ENCODE assay signal across 7 cellular contexts in genomic region chr10:97553575-97554100, GRCh38. TPM values are rescaled to one million over a fixed set of nuclear protein-coding genes. Genes with fewer than 3 reads are reported as not detected.
DNase-seq lines count a peak whose midpoint lies in the region; ATAC-seq and TF ChIP-seq lines count a peak whose summit lies in the region.

No MANE protein-coding gene starts in this region.

- no peak overlapping the region for H2AFZ ChIP-seq in PC-9

- TF ChIP-seq CTCF in GM12865 (IDR thresholded peaks at IDR 0.05; ENCODE audit: insufficient read depth, low read depth, low read length, missing control alignments) (peak; percentile 86), PC-9 (conservative IDR thresholded peaks at IDR 0.05) (peak; percentile 61), neutrophil (IDR thresholded peaks at IDR 0.05) (peak; percentile 60), thyroid gland (IDR thresholded peaks at IDR 0.05) (peak; percentile 38 to 90 (median 81))

- intact Hi-C loops in PC-9 (cut with micrococcal nuclease; ENCODE audit: unreplicated experiment) (loop anchor here (1.0 to 10.0 kb wide), 2 partner anchors 61 to 90 kb away; no protein-coding TSS in a partner anchor), thyroid gland (cut with DNase I) (loop anchor here (5.0 kb wide), 1 partner anchor 86 kb away; no protein-coding TSS in a partner anchor)

- POLR2A ChIA-PET in PC-9 (lab: Charles Lee; ENCODE audit: unreplicated experiment): interaction anchor here (0.6 kb wide), 1 partner anchor 21 kb away, joined by 5 read pairs; no protein-coding TSS in a partner anchor

- no peaks in the 10 kb centered on the region for H3F3A ChIP-seq in PC-9 (ENCODE audit: insufficient read depth, low read depth)

- peak; percentile 58 for ATAC-seq in HG03342 (IDR thresholded peaks at IDR 0.05; ENCODE audit: unreplicated experiment)

- 14% methylated on average over 7 of the region's 7 CpGs for WGBS in thyroid gland, 2 donors

- CTCF ChIA-PET in PC-9 (lab: Charles Lee): interaction anchor here (0.7 to 1.3 kb wide), 3 partner anchors 11 to 43 kb away, joined by 3 read pairs; no protein-coding TSS in a partner anchor

- no peaks in the 10 kb centered on the region for H4K20me1 ChIP-seq in PC-9 (ENCODE audit: insufficient read depth)

- H3K27me3 ChIP-seq in PC-9 (ENCODE audit: insufficient read depth, low read depth) (no peaks in the 10 kb centered on the region), neutrophil (no peaks in the 10 kb centered on the region), thyroid gland (no peaks in the 10 kb centered on the region)

- H3K9me3 ChIP-seq in PC-9 (ENCODE audit: insufficient read depth, low read depth) (no peaks in the 10 kb centered on the region), neutrophil (no peaks in the 10 kb centered on the region), thyroid gland (no peaks in the 10 kb centered on the region)

- DNase-seq in GM12865 (ENCODE audit: low read depth) (peak; percentile 81), PC-9 (peak in 1 of 2 experiments; percentile 42), activated T-helper 1 cell treated with Interleukin-2 at 50 U/mL for 16 hours (ENCODE audit: low read depth) (peak; percentile 25), fibroblast of the conjunctiva (ENCODE audit: low read depth) (peak; percentile 67), thyroid gland (peak; percentile 79 to 81)

- no peak overlapping the region for H3K4me3 ChIP-seq in GM12865 (ENCODE audit: low read depth, low read length)
- no peak overlapping the region for H3K4me3 ChIP-seq in PC-9
- no peak overlapping the region for H3K4me3 ChIP-seq in neutrophil (ENCODE audit: low read depth in 1 of 2, low read length in 1 of 2)
- no peak overlapping the region for H3K4me3 ChIP-seq in thyroid gland (replicated peaks in 1 of 3)

- no TSS peak for BruUV-seq in PC-9 (replicated peaks; lab: Mats Ljungman, UMichigan)

- H3K4me1 ChIP-seq in PC-9 (replicated peaks; ENCODE audit: insufficient read depth): no peaks in the 10 kb centered on the region
- no peaks in the 10 kb centered on the region for H3K4me1 ChIP-seq in neutrophil (ENCODE audit: control insufficient read depth in 1 of 2, insufficient read depth in 1 of 2, low read depth in 1 of 2, low read length in 1 of 2)
- H3K4me1 ChIP-seq in thyroid gland: peaks cover 0 to 21% of the 10 kb centered on the region in 2 donors

- no peak overlapping the region for H3K4me2 ChIP-seq in PC-9

- H3K9me2 ChIP-seq in PC-9 (ENCODE audit: insufficient read depth): no peaks in the 10 kb centered on the region

- H3K36me3 ChIP-seq in PC-9 (ENCODE audit: low read depth) (no peaks in the 10 kb centered on the region), neutrophil (peaks cover 9% of the 10 kb centered on the region), thyroid gland (no peaks in the 10 kb centered on the region)

- H3K79me2 ChIP-seq in PC-9 (ENCODE audit: low read depth): no peaks in the 10 kb centered on the region

- no peak overlapping the region for H3K27ac ChIP-seq in PC-9
- H3K27ac ChIP-seq in neutrophil: peak overlapping the region; percentile 9
- no peak overlapping the region for H3K27ac ChIP-seq in thyroid gland

- no peak for TF ChIP-seq POLR2A in thyroid gland (IDR thresholded peaks at IDR 0.05)

RNA-seq across cellular contexts. Expression of gene ANKRD2, which starts 18.9 kb away (rescaled TPM):
- total RNA-seq in PC-9 (2021) (5.5 and 8.4 TPM in 2 replicates), thyroid gland (not detected)

RNA-seq across cellular contexts. Expression of gene HOGA1, which starts 30.6 kb away (rescaled TPM):
- 3.4 and 4.4 TPM in 2 replicates for total RNA-seq in PC-9 (2021)
- 1 to 10 TPM in 2 of 4 donors, under 1 TPM in 2; 0.67 to 4.5 (median 0.93) TPM for total RNA-seq in thyroid gland

RNA-seq across cellular contexts. Expression of gene C10orf62, which starts 35.9 kb away (rescaled TPM):
- total RNA-seq in PC-9 (2021) (0.45 and 0.59 TPM in 2 replicates), thyroid gland (1 to 10 TPM in 2 of 4 donors, not detected in 2; 1.0 to 1.1 TPM)

RNA-seq across cellular contexts. Expression of gene UBTD1, which starts 54.9 kb away (rescaled TPM):
- 17.1 and 21.2 TPM in 2 replicates for total RNA-seq in PC-9 (2021)
- total RNA-seq in thyroid gland: 10 to 100 TPM in 3 of 4 donors, 1 to 10 TPM in 1; 7.8 to 27.8 (median 20.0) TPM

RNA-seq across cellular contexts. Expression of gene MMS19, which starts 55.4 kb away (rescaled TPM):
- total RNA-seq in PC-9 (2021) (42.4 and 42.7 TPM in 2 replicates), thyroid gland (10 to 100 TPM; 64.7 to 85.7 (median 75.2) TPM)
